In genomic region chr15:68640791-68641331, GRCh38 we compare ENCODE assay signal across 10 cellular contexts.
DNase-seq lines count a peak whose midpoint lies in the region; ATAC-seq and TF ChIP-seq lines count a peak whose summit lies in the region.
"Had no signal": no experiment of that assay in that cellular context is flagged by ENCODE, and none has a peak within 500 bp of the region (broad histone marks: within the 10 kb centered on the region; RNA-seq: fewer than 3 reads in every experiment).

No MANE protein-coding gene starts in this region.

- H3K27ac ChIP-seq in lower lobe of right lung (peak overlapping the region; percentile 24), upper lobe of right lung (no peak overlapping the region)
- H3K27ac ChIP-seq in CD8-positive, alpha-beta T cell (ENCODE audit: low read depth, low read length) = no peak overlapping the region
- H3K27ac ChIP-seq: HL-60 had no signal

- H3K27me3 Mint-ChIP-seq in effector memory CD8-positive, alpha-beta T cell = peaks cover 2 to 22% of the 10 kb centered on the region in 2 donors
- peaks cover 3% of the 10 kb centered on the region for H3K27me3 Mint-ChIP-seq in CD8-positive, alpha-beta T cell (ENCODE audit: low read depth)

- H3K27me3 ChIP-seq in lower lobe of right lung (ENCODE audit: low read depth) (no peaks in the 10 kb centered on the region), upper lobe of right lung (no peaks in the 10 kb centered on the region)
- no peaks in the 10 kb centered on the region for H3K27me3 ChIP-seq in CD8-positive, alpha-beta T cell (ENCODE audit: insufficient read depth, low read length)

- TF ChIP-seq CTCF in lower lobe of right lung (IDR thresholded peaks at IDR 0.05) (no peak), upper lobe of right lung (IDR thresholded peaks at IDR 0.05) (no peak)
- no peak for TF ChIP-seq CTCF in CD8-positive, alpha-beta T cell (IDR thresholded peaks at IDR 0.05)

- H3K9me3 ChIP-seq in lower lobe of right lung = no peaks in the 10 kb centered on the region
- H3K9me3 ChIP-seq in upper lobe of right lung = no peaks in the 10 kb centered on the region
- H3K9me3 ChIP-seq in CD8-positive, alpha-beta T cell (ENCODE audit: low read length) = no peaks in the 10 kb centered on the region

- H3K4me1 ChIP-seq in lower lobe of right lung = peaks cover 29% of the 10 kb centered on the region
- peaks cover 21% of the 10 kb centered on the region for H3K4me1 ChIP-seq in upper lobe of right lung
- no peaks in the 10 kb centered on the region for H3K4me1 ChIP-seq in CD8-positive, alpha-beta T cell (ENCODE audit: insufficient read depth, low read length)

- CTCF ChIA-PET in CD8-positive, alpha-beta T cell (lab: Charles Lee) = interaction anchor here (0.6 kb wide), 1 partner anchor 32 kb away, joined by 3 read pairs; no protein-coding TSS in a partner anchor

- no peaks in the 10 kb centered on the region for H3K4me1 Mint-ChIP-seq in effector memory CD8-positive, alpha-beta T cell (ENCODE audit: low read depth in 2 of 2)
- no peaks in the 10 kb centered on the region for H3K4me1 Mint-ChIP-seq in CD8-positive, alpha-beta T cell (ENCODE audit: low read depth)

- H3K4me3 ChIP-seq in lower lobe of right lung = no peak overlapping the region
- no peak overlapping the region for H3K4me3 ChIP-seq in upper lobe of right lung
- H3K4me3 ChIP-seq in CD8-positive, alpha-beta T cell (ENCODE audit: low read depth, low read length) = no peak overlapping the region

- intact Hi-C loops in lower lobe of right lung (cut with DNase I) (no loop called here), upper lobe of right lung (cut with DNase I) (no loop called here)
- intact Hi-C loops in CD8-positive, alpha-beta T cell (cut with DNase I, micrococcal nuclease) = no loop called here

- no peaks in the 10 kb centered on the region for H3K36me3 Mint-ChIP-seq in effector memory CD8-positive, alpha-beta T cell (ENCODE audit: insufficient read depth)
- no peaks in the 10 kb centered on the region for H3K36me3 Mint-ChIP-seq in CD8-positive, alpha-beta T cell

- no peak overlapping the region for H3K27ac Mint-ChIP-seq in effector memory CD8-positive, alpha-beta T cell
- no peak overlapping the region for H3K27ac Mint-ChIP-seq in CD8-positive, alpha-beta T cell

- POLR2A ChIA-PET in CD8-positive, alpha-beta T cell (lab: Charles Lee) = interaction anchor here (0.6 kb wide), 1 partner anchor 1583 kb away, joined by 3 read pairs; no protein-coding TSS in a partner anchor

- no peak overlapping the region for H3K4me3 Mint-ChIP-seq in effector memory CD8-positive, alpha-beta T cell
- H3K4me3 Mint-ChIP-seq in CD8-positive, alpha-beta T cell = no peak overlapping the region

- peak; percentile 50 for DNase-seq in NCI-H1436 (lab: John Stamatoyannopoulos, UW)
- DNase-seq in NCI-H1436 treated with DMSO at 0.1 percent for 48 hours (lab: John Stamatoyannopoulos, UW) = no peak
- peak; percentile 50 for DNase-seq in cerebellar cortex (ENCODE audit: low spot score)
- no peak for DNase-seq in lower lobe of right lung
- DNase-seq in upper lobe of right lung = peak; percentile 55
- DNase-seq in effector memory CD8-positive, alpha-beta T cell = no peak
- no peak for DNase-seq in CD8-positive, alpha-beta T cell
- DNase-seq: activated T-cell treated with anti-CD3 and anti-CD28 coated beads, Interleukin-2, amount 50 U/mL, for 1 hour had no signal

- no peaks in the 10 kb centered on the region for H3K36me3 ChIP-seq in lower lobe of right lung
- no peaks in the 10 kb centered on the region for H3K36me3 ChIP-seq in upper lobe of right lung
- no peaks in the 10 kb centered on the region for H3K36me3 ChIP-seq in CD8-positive, alpha-beta T cell (ENCODE audit: insufficient read depth, low read length)

- no peak for ATAC-seq in lower lobe of right lung
- ATAC-seq in upper lobe of right lung = no peak
- ATAC-seq in effector memory CD8-positive, alpha-beta T cell (replicated peaks) = no peak
- no peak for ATAC-seq in CD8-positive, alpha-beta T cell
- no peak for ATAC-seq in HG03521 (IDR thresholded peaks at IDR 0.05; ENCODE audit: unreplicated experiment)

- H3K9me3 Mint-ChIP-seq in effector memory CD8-positive, alpha-beta T cell = no peaks in the 10 kb centered on the region
- no peaks in the 10 kb centered on the region for H3K9me3 Mint-ChIP-seq in CD8-positive, alpha-beta T cell

Comparison
In these comparisons a context has a peak if more than half of its experiments do, and no peak if none do; other contexts are left out.
1. DNase-seq: peak in NCI-H1436 (single experiment), cerebellar cortex (single experiment) and upper lobe of right lung (single experiment); none in NCI-H1436 treated with DMSO at 0.1 percent for 48 hours (single experiment), lower lobe of right lung (single experiment), effector memory CD8-positive, alpha-beta T cell (0 of 3) and CD8-positive, alpha-beta T cell (0 of 7).